Comparison of ENCODE assay signal across 11 cellular contexts in the genomic region with DNA sequence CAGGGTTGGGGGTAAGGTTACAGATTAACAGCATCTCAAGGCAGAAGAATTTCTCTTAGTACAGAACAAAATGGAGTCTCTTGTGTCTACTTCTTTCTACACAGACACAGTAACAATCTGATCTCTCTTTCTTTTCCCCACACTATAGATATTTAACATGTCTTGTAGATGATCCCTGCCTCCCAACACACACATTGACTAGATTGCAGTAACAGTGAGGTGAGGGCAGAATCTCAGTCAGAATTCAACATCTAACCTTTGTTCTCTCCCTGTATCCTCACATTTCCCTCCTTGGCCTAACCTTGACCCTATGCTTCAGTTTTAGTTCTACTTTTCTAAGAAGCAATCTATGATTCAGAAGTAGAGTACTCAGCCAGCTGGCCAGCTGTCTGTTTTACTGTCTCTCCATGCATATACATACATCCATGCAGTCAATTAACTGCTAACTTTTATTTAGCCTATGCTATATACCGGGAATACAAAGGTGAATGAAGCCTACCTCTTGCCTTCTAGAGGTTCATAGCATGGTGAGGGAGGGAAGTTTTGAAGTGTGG. TPM values are rescaled to one million over a fixed set of nuclear protein-coding genes. Genes with fewer than 3 reads are reported as not detected.
A peak's percentile ranks its signal among the peaks of the same experiment; 100 is the strongest.
DNase-seq lines count a peak whose midpoint lies in the region; ATAC-seq and TF ChIP-seq lines count a peak whose summit lies in the region.
"Had no signal": no experiment of that assay in that cellular context is flagged by ENCODE, and none has a peak within 500 bp of the region (broad histone marks: within the 10 kb centered on the region; RNA-seq: fewer than 3 reads in every experiment).

No MANE protein-coding gene starts in this region.

- H3K9me3 ChIP-seq in neural progenitor cell (ENCODE audit: low read depth): no peaks in the 10 kb centered on the region
- H3K9me3 ChIP-seq in SK-N-SH: no peaks in the 10 kb centered on the region

- ATAC-seq in GM18873 (IDR thresholded peaks at IDR 0.05; ENCODE audit: low FRiP score, unreplicated experiment) (peak; percentile 56), GM21825 (IDR thresholded peaks at IDR 0.05; ENCODE audit: unreplicated experiment) (peak; percentile 43), HG03469 (IDR thresholded peaks at IDR 0.05; ENCODE audit: unreplicated experiment) (peak; percentile 45)

- H3K36me3 Mint-ChIP-seq in neural progenitor cell: peaks cover 2% of the 10 kb centered on the region

- no peaks in the 10 kb centered on the region for H4K20me1 ChIP-seq in neural progenitor cell (ENCODE audit: low read depth)
- no peaks in the 10 kb centered on the region for H4K20me1 ChIP-seq in SK-N-SH (ENCODE audit: insufficient read depth)

- POLR2A ChIA-PET in SK-N-SH (lab: Yijun Ruan, JAX): no interaction called here

- H3K27me3 ChIP-seq in neural progenitor cell (no peaks in the 10 kb centered on the region), SK-N-SH (ENCODE audit: insufficient read depth) (no peaks in the 10 kb centered on the region)

- no peak overlapping the region for H3K27ac Mint-ChIP-seq in neural progenitor cell

- no peak overlapping the region for H3K4me3 Mint-ChIP-seq in neural progenitor cell
- H3K4me3 Mint-ChIP-seq: activated naive CD4-positive, alpha-beta T cell treated with anti-CD3 and anti-CD28 coated beads, Interleukin-2, amount 50 U/mL, for 24 hours had no signal

- H3K9ac ChIP-seq in neural progenitor cell: no peak overlapping the region
- H3K9ac ChIP-seq in SK-N-SH: no peak overlapping the region

- no peaks in the 10 kb centered on the region for H3K27me3 Mint-ChIP-seq in neural progenitor cell (ENCODE audit: insufficient read depth, low read depth)
- H3K27me3 Mint-ChIP-seq: activated naive CD4-positive, alpha-beta T cell treated with anti-CD3 and anti-CD28 coated beads, Interleukin-2, amount 50 U/mL, for 24 hours had no signal

- CTCF ChIA-PET in SK-N-SH (lab: Yijun Ruan, JAX): interaction anchor here (1.0 kb wide), 1 partner anchor 763 kb away, joined by 3 read pairs; no protein-coding TSS in a partner anchor

- H2AFZ ChIP-seq in neural progenitor cell (replicated peaks) (no peak overlapping the region), SK-N-SH (ENCODE audit: low read depth) (no peak overlapping the region)

- no peak overlapping the region for H3K27ac ChIP-seq in neural progenitor cell
- H3K27ac ChIP-seq in SK-N-SH (ENCODE audit: low read depth in 2 of 2, low read length in 1 of 2): no peak overlapping the region

- H3K4me1 Mint-ChIP-seq in neural progenitor cell: peaks cover 20% of the 10 kb centered on the region

- no peak for TF ChIP-seq EP300 in SK-N-SH (IDR thresholded peaks at IDR 0.05; ENCODE audit: borderline replicate concordance in 1 of 2, low read depth in 1 of 2, low read length in 1 of 2)

- H3F3A ChIP-seq in neural progenitor cell (ENCODE audit: low read depth) (peaks cover 18% of the 10 kb centered on the region), SK-N-SH (replicated peaks; ENCODE audit: insufficient read depth) (no peaks in the 10 kb centered on the region)

- TF ChIP-seq CTCF in neural progenitor cell (IDR thresholded peaks at IDR 0.05): no peak
- no peak for TF ChIP-seq CTCF in SK-N-SH (IDR thresholded peaks at IDR 0.05)

- no peak for TF ChIP-seq RAD21 in SK-N-SH (IDR thresholded peaks at IDR 0.05; ENCODE audit: low read length)

- DNase-seq in neural progenitor cell (ENCODE audit: low spot score) (no peak), NCI-H128 (lab: John Stamatoyannopoulos, UW; ENCODE audit: unreplicated experiment) (no peak), SKM-1 treated with dmso at 0.1 percent for 144 hours (lab: John Stamatoyannopoulos, UW; ENCODE audit: unreplicated experiment) (no peak), SK-N-SH (no peak), NCI-H345 (lab: John Stamatoyannopoulos, UW) (no peak)
- DNase-seq: NCI-H1105, right cardiac atrium had no signal

- H3K4me3 ChIP-seq in neural progenitor cell: no peak overlapping the region
- no peak overlapping the region for H3K4me3 ChIP-seq in SK-N-SH (ENCODE audit: low read depth in 2 of 2, low read length in 1 of 2)

- H3K4me1 ChIP-seq in neural progenitor cell: peaks cover 27% of the 10 kb centered on the region
- H3K4me1 ChIP-seq in SK-N-SH (ENCODE audit: control insufficient read depth in 1 of 2, insufficient read depth in 2 of 2, low read depth in 1 of 2, low read length in 1 of 2): no peaks in the 10 kb centered on the region; a peak in 1 of 4 replicates

- no peaks in the 10 kb centered on the region for H3K79me2 ChIP-seq in neural progenitor cell (ENCODE audit: low read depth)
- peaks cover 8% of the 10 kb centered on the region for H3K79me2 ChIP-seq in SK-N-SH (ENCODE audit: insufficient read depth)

- 100% methylated on average over 1 of the region's 1 CpG for WGBS in SK-N-SH (ENCODE audit: low lambda C conversion rate)

- no peaks in the 10 kb centered on the region for H3K36me3 ChIP-seq in neural progenitor cell
- no peaks in the 10 kb centered on the region for H3K36me3 ChIP-seq in SK-N-SH (replicated peaks in 1 of 2; ENCODE audit: control insufficient read depth in 1 of 2, insufficient read depth in 2 of 2, low read length in 1 of 2)

- peak overlapping the region; percentile 2 for H3K4me2 ChIP-seq in neural progenitor cell
- H3K4me2 ChIP-seq in SK-N-SH: no peak overlapping the region

- H3K9me3 Mint-ChIP-seq in neural progenitor cell: peaks cover 5% of the 10 kb centered on the region
- H3K9me3 Mint-ChIP-seq: activated naive CD4-positive, alpha-beta T cell treated with anti-CD3 and anti-CD28 coated beads, Interleukin-2, amount 50 U/mL, for 24 hours had no signal

- no peaks in the 10 kb centered on the region for H3K9me2 ChIP-seq in SK-N-SH

TF ChIP-seq in SK-N-SH, 30 proteins besides CTCF, POLR2A, EP300 and RAD21:
- TF ChIP-seq EZH2phosphoT487 (IDR thresholded peaks at IDR 0.05; ENCODE audit: borderline replicate concordance, low read depth) (no peak), TCF12 (IDR thresholded peaks at IDR 0.05) (no peak), CHD2 (IDR thresholded peaks at IDR 0.05; ENCODE audit: low read length, partially characterized antibody) (no peak), GATA2 (CRISPR knock-in tag; IDR thresholded peaks at IDR 0.05) (no peak), FOXJ3 (CRISPR knock-in tag; IDR thresholded peaks at IDR 0.05) (no peak)

RNA-seq across cellular contexts. Expression of gene DNAJC15, which starts 18.1 kb away (rescaled TPM):
- total RNA-seq in neural progenitor cell (ENCODE audit: low replicate concordance): 2.7 and 3.2 TPM in 2 replicates
- polyA plus RNA-seq in SK-N-SH (2012; rRNA removed): 13.6 and 18.4 TPM in 2 replicates
- polyA plus RNA-seq in SK-N-SH (2012; cell fraction: cytosol; rRNA removed): 17.4 and 17.6 TPM in 2 replicates
- polyA plus RNA-seq in SK-N-SH (2012; cell fraction: nucleus; rRNA removed): 6.2 and 6.7 TPM in 2 replicates

RNA-seq across cellular contexts. Expression of gene EPSTI1, which starts 49.4 kb away (rescaled TPM):
- total RNA-seq in neural progenitor cell (ENCODE audit: low replicate concordance): 0.32 and 1.0 TPM in 2 replicates
- polyA plus RNA-seq in SK-N-SH (2012; rRNA removed): 0.02 TPM in 1 of 2 replicates, not detected in the other
- polyA plus RNA-seq in SK-N-SH (2012; cell fraction: cytosol; rRNA removed): 0.01 and 0.04 TPM in 2 replicates
- polyA plus RNA-seq in SK-N-SH (2012; cell fraction: nucleus; rRNA removed): 0.02 TPM in 1 of 2 replicates, not detected in the other
